Comparison of ENCODE assay signal across 11 cellular contexts in genomic region chr1:85584923-85585322, GRCh38. TPM values are rescaled to one million over a fixed set of nuclear protein-coding genes. Genes with fewer than 3 reads are reported as not detected.
DNase-seq lines count a peak whose midpoint lies in the region; ATAC-seq and TF ChIP-seq lines count a peak whose summit lies in the region.
"Had no signal": no experiment of that assay in that cellular context is flagged by ENCODE, and none has a peak within 500 bp of the region (broad histone marks: within the 10 kb centered on the region; RNA-seq: fewer than 3 reads in every experiment).

No MANE protein-coding gene starts in this region.

- peak overlapping the region in 1 of 2 experiments; percentile 62; a peak in 1 of 4 replicates for H4K8ac ChIP-seq in IMR-90 (ENCODE audit: low read depth in 2 of 2, low read length in 2 of 2)

- intact Hi-C loops in IMR-90 (cut with micrococcal nuclease), result loop anchor here (1.0 to 5.0 kb wide), 7 partner anchors 22 to 432 kb away; no protein-coding TSS in a partner anchor
- intact Hi-C loops in transverse colon (cut with DNase I; ENCODE audit: low total_unique reads), result loop anchor here (10.0 kb wide), 3 partner anchors 80 to 1120 kb away; partner anchors contain the start of gene SH3GLB1

- no peak overlapping the region for H4K91ac ChIP-seq in IMR-90 (ENCODE audit: insufficient read depth, low read depth, low read length)

- peaks cover 0 to 16% of the 10 kb centered on the region in 2 experiments; a peak in 2 of 4 replicates for H3K79me1 ChIP-seq in IMR-90 (ENCODE audit: low read depth in 1 of 2, low read length in 2 of 2)

- H3K27ac ChIP-seq in IMR-90 (ENCODE audit: insufficient read depth, low read length) (peak overlapping the region; percentile 2; the same call in 1 of the 2 replicates), transverse colon (peak overlapping the region; percentile 18 to 96 (median 92))

- no peak; the same call in 1 of the 2 replicates for ATAC-seq in IMR-90 (ENCODE audit: low read depth)
- ATAC-seq in HG03520 (IDR thresholded peaks at IDR 0.05; ENCODE audit: unreplicated experiment), result no peak
- ATAC-seq: effector memory CD8-positive, alpha-beta T cell had no signal

- H3K27me3 ChIP-seq in IMR-90 (ENCODE audit: control insufficient read depth, insufficient read depth, low read length), result no peaks in the 10 kb centered on the region
- H3K27me3 ChIP-seq in transverse colon, result no peaks in the 10 kb centered on the region

- no peak overlapping the region for H2BK15ac ChIP-seq in IMR-90 (ENCODE audit: low read depth, low read length)

- no peak overlapping the region for H3K9ac ChIP-seq in IMR-90 (ENCODE audit: low read depth, low read length)

- peaks cover 39% of the 10 kb centered on the region for H4K20me1 ChIP-seq in IMR-90 (ENCODE audit: insufficient read depth, low read length)

- no peaks in the 10 kb centered on the region for H3K9me1 ChIP-seq in IMR-90 (ENCODE audit: insufficient read depth, low read length)

- no peak overlapping the region for H3K4me3 ChIP-seq in IMR-90 (ENCODE audit: insufficient read depth, low read depth, low read length)
- no peak overlapping the region for H3K4me3 ChIP-seq in transverse colon

- peak overlapping the region; percentile 61; the same call in 1 of the 2 replicates for H2BK20ac ChIP-seq in IMR-90 (ENCODE audit: low read depth, low read length)

- peak; percentile 84 for DNase-seq in IMR-90
- peak; percentile 84 for DNase-seq in astrocyte of the hippocampus (ENCODE audit: low read depth, low spot score)
- DNase-seq in iris pigment epithelial cell (ENCODE audit: low read depth), result peak; percentile 69
- DNase-seq in transverse colon, result no peak
- no peak for DNase-seq in NAMALWA (ENCODE audit: low spot score)
- no peak for DNase-seq in NCI-H2227 (lab: John Stamatoyannopoulos, UW; ENCODE audit: unreplicated experiment)
- DNase-seq: activated naive CD8-positive, alpha-beta T cell treated with anti-CD3 and anti-CD28 coated beads, Interleukin-2, amount 10 ng/mL, durations not matched to agents 7 days and 5 days; effector memory CD8-positive, alpha-beta T cell; Kasumi-1; substantia nigra had no signal

- no peak overlapping the region for H2AK5ac ChIP-seq in IMR-90 (ENCODE audit: low read depth, low read length)

- POLR2A ChIA-PET in IMR-90 (lab: Charles Lee; ENCODE audit: unreplicated experiment), result interaction anchor here (0.9 to 3.6 kb wide), 12 partner anchors 22 to 287 kb away, joined by 3 to 51 read pairs (median 4); no protein-coding TSS in a partner anchor

- H3K36me3 ChIP-seq in IMR-90 (ENCODE audit: control insufficient read depth, insufficient read depth, low read length) (peaks cover 22% of the 10 kb centered on the region), transverse colon (no peaks in the 10 kb centered on the region)

- H3K9me3 ChIP-seq in IMR-90 (ENCODE audit: control insufficient read depth, insufficient read depth, low read length) (no peaks in the 10 kb centered on the region), transverse colon (no peaks in the 10 kb centered on the region)

- H3K56ac ChIP-seq in IMR-90 (ENCODE audit: extremely low read depth, insufficient read depth, low read length), result peak overlapping the region; percentile 1; the same call in 1 of the 2 replicates

- no peak for TF ChIP-seq POLR2A in IMR-90 (IDR thresholded peaks at IDR 0.05; ENCODE audit: low read depth, low read length)
- no peak for TF ChIP-seq POLR2A in transverse colon (IDR thresholded peaks at IDR 0.05)

- TF ChIP-seq RAD21 in IMR-90 (IDR thresholded peaks at IDR 0.05; ENCODE audit: low read length), result peak; percentile 2; the same call in 1 of the 2 replicates

- peak overlapping the region; percentile 13; the same call in 1 of the 2 replicates for H3K18ac ChIP-seq in IMR-90 (ENCODE audit: low read depth, low read length)

- H3K4me1 ChIP-seq in IMR-90 (ENCODE audit: control insufficient read depth, insufficient read depth, low read length), result no peaks in the 10 kb centered on the region
- H3K4me1 ChIP-seq in transverse colon, result peaks cover 0 to 8% (median 1%) of the 10 kb centered on the region in 4 donors

- no peak for TF ChIP-seq CTCF in IMR-90 (conservative IDR thresholded peaks at IDR 0.05; ENCODE audit: low read depth, low read length)
- no peak for TF ChIP-seq CTCF in transverse colon (IDR thresholded peaks at IDR 0.05)

- in situ Hi-C loops in IMR-90 (cut with MboI; ENCODE audit: low sequenced_read_pairs), result no loop called here
- in situ Hi-C loops in transverse colon (cut with MboI; ENCODE audit: low pct_ligation_motif_present in 1 of 4, low pct_unique_long_range_greater_than_20kb in 1 of 4, low sequenced_read_pairs in 3 of 4), result loop anchor here (25.0 kb wide), 1 partner anchor 273 kb away; no protein-coding TSS in a partner anchor

- no TSS peak for BruUV-seq in IMR-90 (replicated peaks; lab: Mats Ljungman, UMichigan)

- 0% methylated on average over 1 of the region's 2 CpGs; no CpG with 5 or more reads in 1 of the 2 experiments for WGBS in IMR-90 (ENCODE audit: extremely low coverage in 2 of 2, insufficient read length in 1 of 2), 2 experiments
- 52 to 54% methylated on average over 2 of the region's 2 CpGs for WGBS in transverse colon (ENCODE audit: low coverage in 1 of 2), 2 donors

- peak overlapping the region; percentile 80 for H2BK5ac ChIP-seq in IMR-90 (ENCODE audit: low read depth, low read length, poor library complexity, severe bottlenecking)

- CTCF ChIA-PET in IMR-90 (lab: Yijun Ruan, JAX), result interaction anchor here (1.0 to 2.6 kb wide), 3 partner anchors 22 to 45 kb away, joined by 3 to 8 read pairs (median 7); no protein-coding TSS in a partner anchor

- peak overlapping the region; percentile 69; the same call in 1 of the 2 replicates for H2BK120ac ChIP-seq in IMR-90 (ENCODE audit: low read depth, low read length)

- H3K23ac ChIP-seq in IMR-90 (ENCODE audit: low read depth, low read length), result peak overlapping the region; percentile 50; the same call in 1 of the 2 replicates

- H2AK9ac ChIP-seq in IMR-90 (replicated peaks; ENCODE audit: low read depth, low read length, poor library complexity), result no peak overlapping the region

- H3K14ac ChIP-seq in IMR-90 (replicated peaks; ENCODE audit: low read depth, low read length), result 0 out of 2 replicates have a peak overlapping the region, but pooled peaks have one; percentile 41

- no peak for TF ChIP-seq EP300 in transverse colon (IDR thresholded peaks at IDR 0.05; ENCODE audit: low read depth)

- no peak overlapping the region for H3K4me2 ChIP-seq in IMR-90 (ENCODE audit: low read depth, low read length)

- peak overlapping the region; percentile 33; the same call in 1 of the 2 replicates for H4K5ac ChIP-seq in IMR-90 (ENCODE audit: low read depth, low read length)

- peak overlapping the region; percentile 9; the same call in 1 of the 2 replicates for H3K4ac ChIP-seq in IMR-90 (ENCODE audit: low read depth, low read length)

- dilution Hi-C loops in IMR-90 (cut with HindIII; ENCODE audit: low sequenced_read_pairs, unreplicated experiment), result no loop called here

- H2AFZ ChIP-seq in IMR-90 (replicated peaks; ENCODE audit: low read length, poor library complexity), result no peak overlapping the region

TF ChIP-seq in IMR-90, 13 proteins besides CTCF, POLR2A, EP300 and RAD21:
- TF ChIP-seq RFX5 (IDR thresholded peaks at IDR 0.05; ENCODE audit: low read depth, low read length) (no peak), SMC3 (IDR thresholded peaks at IDR 0.05; ENCODE audit: low read depth, low read length) (peak; percentile 18; the same call in 1 of the 2 replicates), CEBPB (IDR thresholded peaks at IDR 0.05; ENCODE audit: low read depth, low read length) (peak; percentile 61; the same call in 1 of the 2 replicates), MXI1 (IDR thresholded peaks at IDR 0.05; ENCODE audit: borderline replicate concordance, low read depth, low read length) (no peak), CHD1 (IDR thresholded peaks at IDR 0.05; ENCODE audit: low read depth, low read length) (no peak)
TF ChIP-seq in IMR-90: peak in this region for 2.

RNA-seq across cellular contexts. Expression of gene CCN1, which starts 4.4 kb away (rescaled TPM):
- total RNA-seq in IMR-90 (2012; rRNA removed) (76.9 and 90.3 TPM in 2 replicates), transverse colon (10 to 100 TPM; 18.6 to 79.6 (median 53.1) TPM)
- polyA plus RNA-seq in IMR-90 (2012; rRNA removed), result 819 and 905 TPM in 2 replicates
- polyA plus RNA-seq in IMR-90 (2012; cell fraction: cytosol; rRNA removed), result 700 and 814 TPM in 2 replicates
- polyA plus RNA-seq in IMR-90 (2012; cell fraction: nucleus; rRNA removed; ENCODE audit: low replicate concordance), result 1,179 and 1,372 TPM in 2 replicates
- total RNA-seq: activated naive CD8-positive, alpha-beta T cell treated with anti-CD3 and anti-CD28 coated beads, Interleukin-2, amount 10 ng/mL, durations not matched to agents 7 days and 5 days had no signal

Comparison
In these comparisons a context has a peak if more than half of its experiments do, and no peak if none do; other contexts are left out.
1. DNase-seq: peak in IMR-90 (single experiment), astrocyte of the hippocampus (single experiment) and iris pigment epithelial cell (single experiment); none in transverse colon (single experiment), NAMALWA (single experiment) and NCI-H2227 (single experiment).